9 cellular contexts compared by ENCODE assay signal in the genomic region with DNA sequence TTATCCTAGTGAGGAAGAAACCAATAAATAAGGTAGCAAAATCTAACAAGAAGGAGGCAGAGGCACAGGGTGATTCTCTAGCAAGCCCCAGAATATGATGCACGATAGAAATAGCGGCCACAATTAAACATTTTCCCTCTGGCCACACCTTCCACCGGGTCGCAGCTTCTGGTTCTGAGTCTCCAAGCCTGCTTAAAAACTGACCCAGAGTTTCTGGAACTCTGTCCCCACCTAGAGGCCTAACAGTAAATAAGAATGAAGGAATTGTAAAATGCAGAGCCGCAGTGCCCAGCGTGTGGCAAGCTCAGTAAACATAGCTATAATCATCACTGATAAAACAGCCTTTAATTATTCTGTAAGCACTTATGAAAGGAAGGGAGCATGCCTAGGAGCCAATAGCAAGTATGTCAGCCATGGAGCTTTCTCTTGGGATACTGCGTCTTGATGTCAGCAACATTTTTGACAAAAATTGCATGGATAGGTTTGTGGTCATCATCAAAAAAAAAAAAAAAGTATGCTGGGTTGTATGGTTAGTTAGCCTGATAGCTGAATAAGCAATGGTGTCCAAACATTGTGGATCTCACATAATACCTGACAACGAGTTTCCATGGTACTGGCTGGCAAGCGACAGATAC.
DNase-seq lines count a peak whose midpoint lies in the region; ATAC-seq, FAIRE-seq and TF ChIP-seq lines count a peak whose summit lies in the region.
"Had no signal": no experiment of that assay in that cellular context is flagged by ENCODE, and none has a peak within 500 bp of the region (broad histone marks: within the 10 kb centered on the region; RNA-seq: fewer than 3 reads in every experiment).

No MANE protein-coding gene starts in this region.

- H3K9me3 Mint-ChIP-seq in Caco-2 (ENCODE audit: unreplicated experiment) (no peaks in the 10 kb centered on the region), brain (peaks cover 0 to 6% (median 0%) of the 10 kb centered on the region in 5 experiments)
- peaks cover 0 to 18% (median 3%) of the 10 kb centered on the region in 11 donors for H3K9me3 Mint-ChIP-seq in naive thymus-derived CD4-positive, alpha-beta T cell

- H3K4me1 ChIP-seq in Caco-2 (no peaks in the 10 kb centered on the region), HepG2 (ENCODE audit: insufficient read depth, low read length) (no peaks in the 10 kb centered on the region)
- H3K4me1 ChIP-seq in naive thymus-derived CD4-positive, alpha-beta T cell (ENCODE audit: control insufficient read depth in 2 of 2, insufficient read depth in 2 of 2, low read length in 2 of 2) = no peaks in the 10 kb centered on the region
- H3K4me1 ChIP-seq: thyroid gland had no signal

- POLR2A ChIA-PET in Caco-2 (lab: Charles Lee) (no interaction called here), HepG2 (lab: Yijun Ruan, JAX) (no interaction called here)
- POLR2A ChIA-PET in naive thymus-derived CD4-positive, alpha-beta T cell (lab: Charles Lee) = interaction anchor here (0.6 kb wide), 1 partner anchor 445 kb away, joined by 3 read pairs; no protein-coding TSS in a partner anchor

- 17% methylated on average over 9 of the region's 9 CpGs for WGBS in HepG2 (ENCODE audit: low lambda C conversion rate)

- FAIRE-seq in HepG2 (lab: Jason Lieb, UNC) = peak; percentile 47

- intact Hi-C loops in Caco-2 (cut with micrococcal nuclease; ENCODE audit: unreplicated experiment) (loop anchor here (1.0 to 10.0 kb wide), 7 partner anchors 183 to 1187 kb away; no protein-coding TSS in a partner anchor), HepG2 (cut with micrococcal nuclease; ENCODE audit: unreplicated experiment) (loop anchor here (1.0 to 5.0 kb wide), 2 partner anchors 774 to 1187 kb away; no protein-coding TSS in a partner anchor)
- intact Hi-C loops in naive thymus-derived CD4-positive, alpha-beta T cell (cut with micrococcal nuclease) = no loop called here

- TF ChIP-seq POLR2A in HepG2 (IDR thresholded peaks at IDR 0.05; ENCODE audit: insufficient read depth in 1 of 2, low read depth in 2 of 2, low read length in 2 of 2) = no peak

- no peak overlapping the region for H2AFZ ChIP-seq in HepG2 (ENCODE audit: low read length)

- BruUV-seq in Caco-2 (replicated peaks; lab: Mats Ljungman, UMichigan) (no TSS peak), HepG2 (replicated peaks; lab: Mats Ljungman, UMichigan) (no TSS peak)

- no peak overlapping the region for H3K9ac ChIP-seq in HepG2 (ENCODE audit: insufficient read depth, low read depth, low read length)

- in situ Hi-C loops in HepG2 (cut with HindIII; ENCODE audit: extremely low pct_ligation_motif_present, low pct_unique_long_range_greater_than_20kb) = no loop called here

- no peaks in the 10 kb centered on the region for H4K20me1 ChIP-seq in HepG2 (ENCODE audit: insufficient read depth, low read length)

- DNase-seq in Caco-2 (peak; percentile 39 to 60), HCEC 1CT (peak; percentile 72), NCI-H460 (ENCODE audit: extremely low read depth, low read depth) (peak; percentile 62), HepG2 (ENCODE audit: low spot score) (peak; percentile 24)
- no peak for DNase-seq in naive thymus-derived CD4-positive, alpha-beta T cell

- H3K27me3 ChIP-seq in Caco-2 (replicated peaks; ENCODE audit: control insufficient read depth, insufficient read depth, low read length) (no peaks in the 10 kb centered on the region), HepG2 (ENCODE audit: control insufficient read depth in 1 of 2, insufficient read depth in 2 of 2, low read length in 2 of 2) (no peaks in the 10 kb centered on the region)
- H3K27me3 ChIP-seq in naive thymus-derived CD4-positive, alpha-beta T cell (ENCODE audit: control insufficient read depth in 2 of 2, insufficient read depth in 2 of 2, low read length in 2 of 2) = no peaks in the 10 kb centered on the region
- H3K27me3 ChIP-seq: thyroid gland had no signal

- H3K9me3 ChIP-seq in Caco-2 (no peaks in the 10 kb centered on the region), HepG2 (ENCODE audit: low read length) (no peaks in the 10 kb centered on the region)
- H3K9me3 ChIP-seq in naive thymus-derived CD4-positive, alpha-beta T cell (ENCODE audit: control insufficient read depth in 2 of 3, low read length in 3 of 3) = no peaks in the 10 kb centered on the region
- H3K9me3 ChIP-seq: thyroid gland had no signal

- H3K79me2 ChIP-seq in HepG2 (ENCODE audit: insufficient read depth, low read length) = no peaks in the 10 kb centered on the region

- TF ChIP-seq CTCF in Caco-2 (IDR thresholded peaks at IDR 0.05; ENCODE audit: insufficient read depth in 1 of 2, low read depth in 1 of 2, low read length in 1 of 2, severe bottlenecking in 1 of 2, unreplicated experiment in 1 of 2) = peak; percentile 67 to 81
- TF ChIP-seq CTCF in brain (conservative IDR thresholded peaks at IDR 0.05) = peak; percentile 65 to 86
- TF ChIP-seq CTCF in HepG2 (CRISPR knock-in tag; IDR thresholded peaks at IDR 0.05) = peak; percentile 52

- TF ChIP-seq RAD21 in HepG2 (CRISPR knock-in tag; IDR thresholded peaks at IDR 0.05) = no peak

- H3K4me3 Mint-ChIP-seq in Caco-2 (ENCODE audit: unreplicated experiment) = no peak overlapping the region
- H3K4me3 Mint-ChIP-seq in brain = no peak overlapping the region
- no peak overlapping the region for H3K4me3 Mint-ChIP-seq in naive thymus-derived CD4-positive, alpha-beta T cell

- H3K4me2 ChIP-seq in HepG2 (ENCODE audit: low read depth, low read length) = no peak overlapping the region

- H3K4me3 ChIP-seq in Caco-2 (ENCODE audit: low read depth, low read length) (no peak overlapping the region), HepG2 (replicated peaks in 1 of 3; ENCODE audit: insufficient read depth in 1 of 3, low read depth in 2 of 3, low read length in 3 of 3) (no peak overlapping the region)
- H3K4me3 ChIP-seq in naive thymus-derived CD4-positive, alpha-beta T cell (ENCODE audit: low read length) = no peak overlapping the region
- H3K4me3 ChIP-seq: thyroid gland had no signal

- H3K27me3 Mint-ChIP-seq in Caco-2 (ENCODE audit: insufficient read depth, unreplicated experiment) (peaks cover 3% of the 10 kb centered on the region), brain (no peaks in the 10 kb centered on the region)
- H3K27me3 Mint-ChIP-seq in naive thymus-derived CD4-positive, alpha-beta T cell = no peaks in the 10 kb centered on the region

- peak; percentile 85 for ATAC-seq in HepG2
- no peak for ATAC-seq in naive thymus-derived CD4-positive, alpha-beta T cell
- no peak for ATAC-seq in GM21528 (IDR thresholded peaks at IDR 0.05; ENCODE audit: low FRiP score, unreplicated experiment)
- ATAC-seq in HG03571 (IDR thresholded peaks at IDR 0.05; ENCODE audit: unreplicated experiment) = no peak

- H3K27ac ChIP-seq in HepG2 (ENCODE audit: extremely low read length, insufficient read depth, low read length) = no peak overlapping the region
- H3K27ac ChIP-seq in naive thymus-derived CD4-positive, alpha-beta T cell (ENCODE audit: low read depth, low read length) = no peak overlapping the region
- H3K27ac ChIP-seq: thyroid gland had no signal

- H3K36me3 ChIP-seq in Caco-2 (ENCODE audit: control insufficient read depth, insufficient read depth, low read length) = no peaks in the 10 kb centered on the region
- no peaks in the 10 kb centered on the region for H3K36me3 ChIP-seq in HepG2 (replicated peaks in 1 of 2; ENCODE audit: control insufficient read depth in 1 of 2, insufficient read depth in 2 of 2, low read length in 2 of 2)
- no peaks in the 10 kb centered on the region for H3K36me3 ChIP-seq in naive thymus-derived CD4-positive, alpha-beta T cell (ENCODE audit: control insufficient read depth in 2 of 3, insufficient read depth in 3 of 3, low read length in 3 of 3)
- H3K36me3 ChIP-seq: thyroid gland had no signal

- CTCF ChIA-PET in Caco-2 (lab: Charles Lee) (interaction anchor here (0.6 to 1.7 kb wide), 7 partner anchors 18 to 478 kb away, joined by 3 to 8 read pairs (median 3); no protein-coding TSS in a partner anchor), HepG2 (lab: Yijun Ruan, JAX; ENCODE audit: low intra/inter-chr PET ratio, low total read pairs) (no interaction called here)
- CTCF ChIA-PET in naive thymus-derived CD4-positive, alpha-beta T cell (lab: Charles Lee) = interaction anchor here (0.6 kb wide), 1 partner anchor 8 kb away, joined by 3 read pairs; no protein-coding TSS in a partner anchor

- TF ChIP-seq EP300 in HepG2 (IDR thresholded peaks at IDR 0.05; ENCODE audit: low read depth in 2 of 2, low read length in 2 of 2) = no peak
- no peak for TF ChIP-seq EP300 in HepG2 (CRISPR knock-in tag; IDR thresholded peaks at IDR 0.05; ENCODE audit: borderline replicate concordance)

- H3K36me3 Mint-ChIP-seq in Caco-2 (ENCODE audit: insufficient read depth, unreplicated experiment) = no peaks in the 10 kb centered on the region
- no peaks in the 10 kb centered on the region for H3K36me3 Mint-ChIP-seq in brain
- no peaks in the 10 kb centered on the region for H3K36me3 Mint-ChIP-seq in naive thymus-derived CD4-positive, alpha-beta T cell

- H3K4me1 Mint-ChIP-seq in Caco-2 (ENCODE audit: low read depth, unreplicated experiment) = no peaks in the 10 kb centered on the region
- H3K4me1 Mint-ChIP-seq in brain = peaks cover 9% of the 10 kb centered on the region
- H3K4me1 Mint-ChIP-seq in naive thymus-derived CD4-positive, alpha-beta T cell = no peaks in the 10 kb centered on the region

- H3K27ac Mint-ChIP-seq in Caco-2 (ENCODE audit: unreplicated experiment) = no peak overlapping the region
- peak overlapping the region in 2 of 5 experiments; percentile 5 to 72 for H3K27ac Mint-ChIP-seq in brain
- H3K27ac Mint-ChIP-seq in naive thymus-derived CD4-positive, alpha-beta T cell = no peak overlapping the region

TF ChIP-seq in HepG2, 621 proteins besides CTCF, POLR2A, EP300 and RAD21 (continues in another document):
- TF ChIP-seq STAG1 (CRISPR knock-in tag; IDR thresholded peaks at IDR 0.05) = peak; percentile 66
- TF ChIP-seq SMAD3 (CRISPR knock-in tag; IDR thresholded peaks at IDR 0.05) = no peak
- TF ChIP-seq SMC3 (IDR thresholded peaks at IDR 0.05; ENCODE audit: low read length) = 0 out of 2 replicates have a peak, but pooled peaks have one; percentile 25

Comparison
In these comparisons a context has a peak if more than half of its experiments do, and no peak if none do; other contexts are left out.
1. DNase-seq: peak in Caco-2 (2 of 2), HCEC 1CT (single experiment), NCI-H460 (single experiment) and HepG2 (single experiment); none in naive thymus-derived CD4-positive, alpha-beta T cell (0 of 9).
2. intact Hi-C loops: an anchor here in Caco-2 (1.0 to 10.0 kb wide) and HepG2 (1.0 to 5.0 kb wide); none called in naive thymus-derived CD4-positive, alpha-beta T cell.
3. Peak in every context shown above with its lines, with median percentiles within 50 percentile points of each other: CTCF ChIP-seq.